In genomic region chr14:106011631-106012360, GRCh38 we compare ENCODE assay signal across 8 cellular contexts.
DNase-seq lines count a peak whose midpoint lies in the region; ATAC-seq, FAIRE-seq and TF ChIP-seq lines count a peak whose summit lies in the region.
"Not testable (repeated sequence)": the region's sequence is repeated elsewhere in the genome, so short reads cannot be mapped to it uniquely, and the experiment has no call there.

No MANE protein-coding gene starts in this region.

- not testable (repeated sequence) for H3K4me3 ChIP-seq in PC-3 (ENCODE audit: low read length)

- H3K27me3 ChIP-seq in PC-3 (ENCODE audit: low read length): not testable (repeated sequence)

- peak; percentile 16 for DNase-seq in AG20443 (ENCODE audit: low spot score)
- peak; percentile 56 for DNase-seq in GM12891 (ENCODE audit: insufficient read length, low spot score)
- peak; percentile 1 for DNase-seq in NAMALWA (ENCODE audit: low spot score)
- DNase-seq in PC-3: peak; percentile 56
- peak; percentile 96 for DNase-seq in activated CD4-positive, alpha-beta T cell treated with anti-CD3 and anti-CD28 coated beads, Interleukin-2, amount 10 ng/mL, durations not matched to agents 24 days and 14 days
- DNase-seq in activated naive CD4-positive, alpha-beta T cell treated with anti-CD3 and anti-CD28 coated beads, Interleukin-2, amount 50 U/mL, for 16 hours: peak; percentile 89
- not testable (repeated sequence) for DNase-seq in left lobe of liver (ENCODE audit: low spot score)
- DNase-seq in stimulated activated CD4-positive, alpha-beta T cell treated with anti-CD3 and anti-CD28 coated beads, TNF-alpha, amount 100 ng/mL, for 24 hours (ENCODE audit: low read depth in 3 of 3): peak; percentile 47 to 81 (median 65)

- not testable (repeated sequence) for H4K20me1 ChIP-seq in PC-3 (ENCODE audit: low read length)

- not testable (repeated sequence) for H3K9me3 Mint-ChIP-seq in activated CD4-positive, alpha-beta T cell treated with anti-CD3 and anti-CD28 coated beads, Interleukin-2, amount 10 ng/mL, durations not matched to agents 24 days and 14 days

- H2AFZ ChIP-seq in PC-3 (ENCODE audit: low read length): not testable (repeated sequence)

- CTCF ChIA-PET in PC-3 (lab: Charles Lee): interaction anchor here (0.7 kb wide), 1 partner anchor 410 kb away, joined by 4 read pairs; no protein-coding TSS in a partner anchor

- POLR2A ChIA-PET in PC-3 (lab: Charles Lee; ENCODE audit: unreplicated experiment): not testable (repeated sequence)

- H3K36me3 Mint-ChIP-seq in activated CD4-positive, alpha-beta T cell treated with anti-CD3 and anti-CD28 coated beads, Interleukin-2, amount 10 ng/mL, durations not matched to agents 24 days and 14 days (ENCODE audit: low read depth): not testable (repeated sequence)

- H3K9me2 ChIP-seq in PC-3 (replicated peaks; ENCODE audit: low read length): not testable (repeated sequence)

- peak; percentile 76 for FAIRE-seq in GM12891 (lab: Jason Lieb, UNC)

- ATAC-seq in PC-3: not testable (repeated sequence)
- peak; percentile 52 for ATAC-seq in left lobe of liver

- H3K27me3 Mint-ChIP-seq in activated CD4-positive, alpha-beta T cell treated with anti-CD3 and anti-CD28 coated beads, Interleukin-2, amount 10 ng/mL, durations not matched to agents 24 days and 14 days: not testable (repeated sequence)

- peak overlapping the region; percentile 93 for H3K27ac Mint-ChIP-seq in activated CD4-positive, alpha-beta T cell treated with anti-CD3 and anti-CD28 coated beads, Interleukin-2, amount 10 ng/mL, durations not matched to agents 24 days and 14 days

- not testable (repeated sequence) for H3K79me2 ChIP-seq in PC-3 (ENCODE audit: low read length)

- intact Hi-C loops in PC-3 (cut with micrococcal nuclease): not testable (repeated sequence)
- intact Hi-C loops in activated CD4-positive, alpha-beta T cell treated with anti-CD3 and anti-CD28 coated beads, Interleukin-2, amount 10 ng/mL, durations not matched to agents 24 days and 14 days (cut with micrococcal nuclease): loop anchor here (2.0 to 5.0 kb wide), 3 partner anchors 19 to 149 kb away; no protein-coding TSS in a partner anchor

- peak; percentile 50 for TF ChIP-seq CTCF in PC-3 (conservative IDR thresholded peaks at IDR 0.05; ENCODE audit: low read depth, low read length)

- peaks cover 54% of the 10 kb centered on the region for H3K4me1 Mint-ChIP-seq in activated CD4-positive, alpha-beta T cell treated with anti-CD3 and anti-CD28 coated beads, Interleukin-2, amount 10 ng/mL, durations not matched to agents 24 days and 14 days

- BruUV-seq in PC-3 (replicated peaks; lab: Mats Ljungman, UMichigan): not testable (repeated sequence)

- H3K9me3 ChIP-seq in PC-3 (ENCODE audit: low read length): not testable (repeated sequence)

- not testable (repeated sequence) for H3K4me1 ChIP-seq in PC-3 (ENCODE audit: insufficient read depth, low read length)

- H3K4me2 ChIP-seq in PC-3 (ENCODE audit: low read length): not testable (repeated sequence)

- not testable (repeated sequence) for H3K9ac ChIP-seq in PC-3 (ENCODE audit: low read length)

- not testable (repeated sequence) for TF ChIP-seq POLR2A in GM12891 (IDR thresholded peaks at IDR 0.05; ENCODE audit: low read depth, low read length)

- peak overlapping the region; percentile 67 for H3K4me3 Mint-ChIP-seq in activated CD4-positive, alpha-beta T cell treated with anti-CD3 and anti-CD28 coated beads, Interleukin-2, amount 10 ng/mL, durations not matched to agents 24 days and 14 days

- not testable (repeated sequence) for H3K36me3 ChIP-seq in PC-3 (ENCODE audit: low read depth, low read length)

- not testable (repeated sequence) for H3K27ac ChIP-seq in PC-3 (ENCODE audit: low read length)

- not testable (repeated sequence) for H3F3A ChIP-seq in PC-3 (ENCODE audit: low read length, unreplicated experiment)
